9 cellular contexts compared by ENCODE assay signal in genomic region chr9:131310833-131311554, GRCh38. TPM values are rescaled to one million over a fixed set of nuclear protein-coding genes. Genes with fewer than 3 reads are reported as not detected.
A peak's percentile ranks its signal among the peaks of the same experiment; 100 is the strongest.
DNase-seq lines count a peak whose midpoint lies in the region; ATAC-seq, FAIRE-seq and TF ChIP-seq lines count a peak whose summit lies in the region.
"Had no signal": no experiment of that assay in that cellular context is flagged by ENCODE, and none has a peak within 500 bp of the region (broad histone marks: within the 10 kb centered on the region; RNA-seq: fewer than 3 reads in every experiment).

No MANE protein-coding gene starts in this region.

- H3K79me2 ChIP-seq in K562 (ENCODE audit: control insufficient read depth, insufficient read depth, low read length) (no peaks in the 10 kb centered on the region), PC-9 (ENCODE audit: low read depth) (no peaks in the 10 kb centered on the region)

- H3K36me3 ChIP-seq in GM06990 (ENCODE audit: control insufficient read depth, insufficient read depth, low read length) (no peaks in the 10 kb centered on the region), K562 (ENCODE audit: control insufficient read depth, insufficient read depth, low read length) (no peaks in the 10 kb centered on the region), PC-9 (ENCODE audit: low read depth) (no peaks in the 10 kb centered on the region), esophagus muscularis mucosa (no peaks in the 10 kb centered on the region)
- H3K36me3 ChIP-seq: thoracic aorta had no signal

- H3K9me1 ChIP-seq in K562 (ENCODE audit: control insufficient read depth, insufficient read depth, low read length) = no peaks in the 10 kb centered on the region

- no peaks in the 10 kb centered on the region for H3K9me2 ChIP-seq in PC-9 (ENCODE audit: insufficient read depth)

- no peak overlapping the region; the same call in 1 of the 2 replicates for H3K4me3 ChIP-seq in GM06990 (replicated peaks; ENCODE audit: low read depth, low read length)
- H3K4me3 ChIP-seq in K562 = no peak overlapping the region
- H3K4me3 ChIP-seq in PC-9 = no peak overlapping the region
- no peak overlapping the region for H3K4me3 ChIP-seq in esophagus muscularis mucosa
- H3K4me3 ChIP-seq: thoracic aorta had no signal

- TF ChIP-seq CTCF in GM06990 (IDR thresholded peaks at IDR 0.05; ENCODE audit: insufficient read depth, low read length, poor library complexity, severe bottlenecking) (no peak), K562 (IDR thresholded peaks at IDR 0.05 in 2 of 3, conservative IDR thresholded peaks at IDR 0.05 in 1 of 3; ENCODE audit: insufficient read depth in 2 of 3, low read depth in 1 of 3, low read length in 3 of 3) (no peak), PC-9 (conservative IDR thresholded peaks at IDR 0.05) (no peak), esophagus muscularis mucosa (IDR thresholded peaks at IDR 0.05) (no peak)

- no peaks in the 10 kb centered on the region for H4K20me1 ChIP-seq in K562 (replicated peaks; ENCODE audit: control insufficient read depth, insufficient read depth, low read length)
- H4K20me1 ChIP-seq in PC-9 (ENCODE audit: insufficient read depth) = no peaks in the 10 kb centered on the region

- CTCF ChIA-PET in K562 (lab: Yijun Ruan, JAX; ENCODE audit: low intra/inter-chr PET ratio) (no interaction called here), PC-9 (lab: Charles Lee) (no interaction called here)

- intact Hi-C loops in K562 (cut with micrococcal nuclease) = no loop called here
- intact Hi-C loops in PC-9 (cut with micrococcal nuclease; ENCODE audit: unreplicated experiment) = no loop called here
- intact Hi-C loops in esophagus muscularis mucosa (cut with DNase I) = no loop called here

- H2AFZ ChIP-seq in K562 (ENCODE audit: low read depth, low read length) (no peak overlapping the region; the same call in 1 of the 2 replicates), PC-9 (no peak overlapping the region)

- BruUV-seq in K562 (replicated peaks; lab: Mats Ljungman, UMichigan) (no TSS peak), PC-9 (replicated peaks; lab: Mats Ljungman, UMichigan) (no TSS peak)

- POLR2A ChIA-PET in K562 (lab: Yijun Ruan, JAX) = interaction anchor here (0.9 to 1.0 kb wide), 2 partner anchors 14 to 15 kb away, joined by 3 read pairs; no protein-coding TSS in a partner anchor
- POLR2A ChIA-PET in PC-9 (lab: Charles Lee; ENCODE audit: unreplicated experiment) = no interaction called here

- peak overlapping the region in 1 of 2 experiments; percentile 64; a peak in 2 of 4 replicates for H3K9ac ChIP-seq in K562 (ENCODE audit: insufficient read depth in 1 of 2, low read depth in 2 of 2, low read length in 2 of 2)

- 25% methylated on average over 18 of the region's 20 CpGs for WGBS in K562 (ENCODE audit: insufficient coverage, low coverage, missing lambda C conversion rate)
- WGBS in esophagus muscularis mucosa = 48% methylated on average over 8 of the region's 20 CpGs

- DNase-seq in GM06990 (ENCODE audit: extremely low read depth, insufficient read length) = peak; percentile 32
- DNase-seq in activated CD4-positive, CD25-positive, alpha-beta regulatory T cell treated with anti-CD3 and anti-CD28 coated beads, Interleukin-2, amount 50 U/mL, for 16 hours (ENCODE audit: low read depth, low spot score) = peak; percentile 16
- no peak for DNase-seq in K562 (ENCODE audit: extremely low read depth in 1 of 4, low spot score in 3 of 4)
- peak; percentile 62 to 64 for DNase-seq in stimulated activated CD4-positive, alpha-beta T cell treated with anti-CD3 and anti-CD28 coated beads, Interleukin-2, amount 100 ng/mL, for 24 hours
- no peak for DNase-seq in PC-9
- DNase-seq in esophagus muscularis mucosa (ENCODE audit: extremely low spot score) = no peak
- DNase-seq in HT-29 (ENCODE audit: low spot score) = no peak

- H3K4me2 ChIP-seq in K562 (ENCODE audit: insufficient read depth, low read length) (no peak overlapping the region; the same call in 1 of the 2 replicates), PC-9 (no peak overlapping the region)

- in situ Hi-C loops in K562 (cut with MboI) = loop anchor here (25.0 kb wide), 1 partner anchor 599 kb away; no protein-coding TSS in a partner anchor

- TF ChIP-seq EP300 in K562 (IDR thresholded peaks at IDR 0.05; ENCODE audit: low read length) (no peak), esophagus muscularis mucosa (IDR thresholded peaks at IDR 0.05) (no peak)

- TF ChIP-seq RAD21 in K562 (CRISPR knock-in tag; conservative IDR thresholded peaks at IDR 0.05 in 1 of 2, IDR thresholded peaks at IDR 0.05 in 1 of 2) = no peak

- TF ChIP-seq POLR2A in K562 (conservative IDR thresholded peaks at IDR 0.05) = no peak
- no peak for TF ChIP-seq POLR2A in esophagus muscularis mucosa (IDR thresholded peaks at IDR 0.05; ENCODE audit: low read depth)

- H3K9me3 ChIP-seq in K562 (replicated peaks; ENCODE audit: control insufficient read depth, insufficient read depth, low read depth, low read length) (no peaks in the 10 kb centered on the region), PC-9 (ENCODE audit: insufficient read depth, low read depth) (no peaks in the 10 kb centered on the region), esophagus muscularis mucosa (no peaks in the 10 kb centered on the region)
- H3K9me3 ChIP-seq: thoracic aorta had no signal

- H3K4me1 ChIP-seq in K562 (replicated peaks in 1 of 2; ENCODE audit: control insufficient read depth in 2 of 2, insufficient read depth in 2 of 2, low read length in 2 of 2) = peaks cover 10 to 61% of the 10 kb centered on the region in 2 experiments; a peak in 4 of 5 replicates
- peaks cover 19% of the 10 kb centered on the region for H3K4me1 ChIP-seq in PC-9 (replicated peaks; ENCODE audit: insufficient read depth)
- peaks cover 0 to 8% (median 3%) of the 10 kb centered on the region in 4 donors for H3K4me1 ChIP-seq in esophagus muscularis mucosa

- no peak overlapping the region for H3K27ac ChIP-seq in K562 (ENCODE audit: extremely low read depth, low read depth, low read length)
- H3K27ac ChIP-seq in PC-9 = no peak overlapping the region
- no peak overlapping the region for H3K27ac ChIP-seq in esophagus muscularis mucosa (replicated peaks in 1 of 4)
- H3K27ac ChIP-seq: thoracic aorta had no signal

- peaks cover 16% of the 10 kb centered on the region; the same call in 1 of the 2 replicates for H3F3A ChIP-seq in PC-9 (ENCODE audit: insufficient read depth, low read depth)

- FAIRE-seq in K562 (lab: Jason Lieb, UNC) = no peak

- H3K27me3 ChIP-seq in GM06990 (replicated peaks; ENCODE audit: control insufficient read depth, insufficient read depth, low read length) = no peaks in the 10 kb centered on the region; the same call in none of the 2 replicates
- no peaks in the 10 kb centered on the region for H3K27me3 ChIP-seq in K562 (ENCODE audit: control insufficient read depth in 2 of 2, insufficient read depth in 2 of 2, low read length in 2 of 2)
- H3K27me3 ChIP-seq in PC-9 (ENCODE audit: insufficient read depth, low read depth) = no peaks in the 10 kb centered on the region
- peaks cover 0 to 17% (median 0%) of the 10 kb centered on the region in 4 donors for H3K27me3 ChIP-seq in esophagus muscularis mucosa

- no peak for ATAC-seq in K562
- no peak for ATAC-seq in HG03025 (IDR thresholded peaks at IDR 0.05; ENCODE audit: low FRiP score, unreplicated experiment)

TF ChIP-seq in K562, 482 proteins besides CTCF, POLR2A, EP300 and RAD21 (continues in another document):
- TF ChIP-seq NBN (IDR thresholded peaks at IDR 0.05; ENCODE audit: low read depth) (no peak), WHSC1 (IDR thresholded peaks at IDR 0.05; ENCODE audit: low read length) (no peak)

RNA-seq across cellular contexts. Expression of gene PLPP7, which starts 21.5 kb away (rescaled TPM):
- total RNA-seq in K562 (2011; cell fraction: chromatin; rRNA removed; ENCODE audit: low replicate concordance) = 0.49 TPM in 1 of 2 replicates, not detected in the other
- 1.1 and 1.2 TPM in 2 replicates for total RNA-seq in K562 (2011; cell fraction: nucleolus; rRNA removed)
- total RNA-seq in K562 (2011; cell fraction: nucleoplasm; rRNA removed) = 0.66 and 0.99 TPM in 2 replicates
- total RNA-seq in K562 (2014; rRNA removed) (0.23 and 0.65 TPM in 2 replicates), K562 (2014; rRNA removed; fragmentation: Illumina TruSeq; extraction: Trizol) (not detected in 2 replicates), K562 (2015; rRNA removed; fragmentation: Illumina TruSeq; extraction: Trizol) (0.18 and 0.30 TPM in 2 replicates), K562 (2021) (0.56 and 0.93 TPM in 2 replicates), PC-9 (2021) (not detected in 2 replicates), esophagus muscularis mucosa (10 to 100 TPM; 11.4 to 22.5 (median 14.4) TPM)
- polyA plus RNA-seq in K562 (2011; rRNA removed) (0.18 and 0.41 TPM in 2 replicates), K562 (2014; fragmentation: Illumina TruSeq; extraction: Trizol) (0.09 and 0.37 TPM in 2 replicates), K562 (2014; fragmentation: Nextera tagmentation; extraction: Ambion mirVana) (not detected), K562 (2014; rRNA removed) (0.86 TPM in 1 of 2 replicates, not detected in the other)
- 0.48 and 0.50 TPM in 2 replicates for polyA plus RNA-seq in K562 (2011; cell fraction: cytosol; rRNA removed)
- 0.68 and 0.87 TPM in 2 replicates for polyA plus RNA-seq in K562 (2011; cell fraction: nucleus; rRNA removed)
- polyA plus RNA-seq in K562 (2012) = 0.64 and 1.3 TPM in 2 replicates
- polyA minus RNA-seq in K562 (2011; rRNA and poly(A)+ RNA removed) = 0.09 and 0.11 TPM in 2 replicates
- not detected in 2 replicates for polyA minus RNA-seq in K562 (2011; cell fraction: cytosol; rRNA and poly(A)+ RNA removed)
- polyA minus RNA-seq in K562 (2011; cell fraction: nucleus; rRNA and poly(A)+ RNA removed) = 0.13 and 1.00 TPM in 2 replicates
- not detected in 2 replicates for total RNA-seq in HT-29 (2014; rRNA removed; shearing (Covaris generic))

RNA-seq across cellular contexts. Expression of gene FAM78A, which starts 34.7 kb away (rescaled TPM):
- total RNA-seq in K562 (2011; cell fraction: chromatin; rRNA removed; ENCODE audit: low replicate concordance) = 38.6 and 86.5 TPM in 2 replicates
- 61.2 and 70.5 TPM in 2 replicates for total RNA-seq in K562 (2011; cell fraction: nucleolus; rRNA removed)
- total RNA-seq in K562 (2011; cell fraction: nucleoplasm; rRNA removed) = 59.7 and 74.0 TPM in 2 replicates
- total RNA-seq in K562 (2014; rRNA removed) (55.5 and 85.8 TPM in 2 replicates), K562 (2014; rRNA removed; fragmentation: Illumina TruSeq; extraction: Trizol) (23.7 and 28.6 TPM in 2 replicates), K562 (2015; rRNA removed; fragmentation: Illumina TruSeq; extraction: Trizol) (55.6 and 55.9 TPM in 2 replicates), K562 (2021) (103 and 105 TPM in 2 replicates), PC-9 (2021) (1.3 and 1.6 TPM in 2 replicates), esophagus muscularis mucosa (1 to 10 TPM; 1.7 to 4.0 (median 3.3) TPM)
- polyA plus RNA-seq in K562 (2011; rRNA removed) (29.9 and 50.1 TPM in 2 replicates), K562 (2014; fragmentation: Illumina TruSeq; extraction: Trizol) (65.0 and 68.7 TPM in 2 replicates), K562 (2014; fragmentation: Nextera tagmentation; extraction: Ambion mirVana) (1 to 10 TPM in 1 of 2 experiments, under 1 TPM in 1; 0.56 to 1.2 TPM), K562 (2014; rRNA removed) (55.2 and 59.6 TPM in 2 replicates)
- 60.0 and 102 TPM in 2 replicates for polyA plus RNA-seq in K562 (2011; cell fraction: cytosol; rRNA removed)
- 43.9 and 60.4 TPM in 2 replicates for polyA plus RNA-seq in K562 (2011; cell fraction: nucleus; rRNA removed)
- polyA plus RNA-seq in K562 (2012) = 66.9 and 81.0 TPM in 2 replicates
- 23.2 and 33.4 TPM in 2 replicates for polyA minus RNA-seq in K562 (2011; rRNA and poly(A)+ RNA removed)
- polyA minus RNA-seq in K562 (2011; cell fraction: cytosol; rRNA and poly(A)+ RNA removed) = 57.5 and 69.4 TPM in 2 replicates
- 13.3 and 20.8 TPM in 2 replicates for polyA minus RNA-seq in K562 (2011; cell fraction: nucleus; rRNA and poly(A)+ RNA removed)
- 0.57 and 1.2 TPM in 2 replicates for total RNA-seq in HT-29 (2014; rRNA removed; shearing (Covaris generic))

Comparison
In these comparisons a context has a peak if more than half of its experiments do, and no peak if none do; other contexts are left out.
1. DNase-seq: peak in GM06990 (single experiment), activated CD4-positive, CD25-positive, alpha-beta regulatory T cell treated with anti-CD3 and anti-CD28 coated beads, Interleukin-2, amount 50 U/mL, for 16 hours (single experiment) and stimulated activated CD4-positive, alpha-beta T cell treated with anti-CD3 and anti-CD28 coated beads, Interleukin-2, amount 100 ng/mL, for 24 hours (2 of 2); none in K562 (0 of 4), PC-9 (0 of 2), esophagus muscularis mucosa (single experiment) and HT-29 (single experiment).
2. RNA of gene PLPP7, which starts 21.5 kb away (total RNA-seq): 11.4 to 22.5 TPM in esophagus muscularis mucosa; 0.18 to 1.2 TPM in K562, not detected in PC-9 and not detected in HT-29; every median in the first group is over 4 times any median in the second.